ENCODE assay signal across 9 cellular contexts in genomic region chr6:112372213-112372806, GRCh38. TPM values are rescaled to one million over a fixed set of nuclear protein-coding genes. Genes with fewer than 3 reads are reported as not detected.
DNase-seq lines count a peak whose midpoint lies in the region; ATAC-seq, FAIRE-seq and TF ChIP-seq lines count a peak whose summit lies in the region.
"Had no signal": no experiment of that assay in that cellular context is flagged by ENCODE, and none has a peak within 500 bp of the region (broad histone marks: within the 10 kb centered on the region; RNA-seq: fewer than 3 reads in every experiment).

No MANE protein-coding gene starts in this region.

- H3K36me3 ChIP-seq in MM.1S (replicated peaks; ENCODE audit: insufficient read depth, low read length), result no peaks in the 10 kb centered on the region

- H3K27me3 Mint-ChIP-seq in chondrocyte (ENCODE audit: low read depth), result no peaks in the 10 kb centered on the region

- H3K4me3 ChIP-seq in MM.1S (ENCODE audit: low read length), result no peak overlapping the region

- H3K9me3 ChIP-seq in MM.1S (replicated peaks; ENCODE audit: insufficient read depth, low read length), result no peaks in the 10 kb centered on the region

- no peak overlapping the region for H2AFZ ChIP-seq in MM.1S (ENCODE audit: low read length)

- H3K27me3 ChIP-seq in MM.1S (replicated peaks; ENCODE audit: insufficient read depth, low read length), result no peaks in the 10 kb centered on the region

- H3K9me2 ChIP-seq in MM.1S (replicated peaks; ENCODE audit: insufficient read depth, low read length), result no peaks in the 10 kb centered on the region

- H3K4me1 ChIP-seq in MM.1S (ENCODE audit: low read length), result no peaks in the 10 kb centered on the region

- no peak for ATAC-seq in GM19395 (IDR thresholded peaks at IDR 0.05; ENCODE audit: unreplicated experiment)

- no peaks in the 10 kb centered on the region for H3K4me1 Mint-ChIP-seq in chondrocyte (ENCODE audit: low read depth)
- H3K4me1 Mint-ChIP-seq: central memory CD8-positive, alpha-beta T cell had no signal

- no peak overlapping the region for H3K27ac ChIP-seq in MM.1S (ENCODE audit: low read length)

- H3F3A ChIP-seq in MM.1S (ENCODE audit: insufficient read depth, low read length), result no peaks in the 10 kb centered on the region

- DNase-seq in MM.1S (peak; percentile 28), chondrocyte (ENCODE audit: low spot score) (no peak), midbrain (lab: John Stamatoyannopoulos, UW) (peak; percentile 27), MV-4-11 (lab: John Stamatoyannopoulos, UW) (no peak), NCI-H2227 treated with DMSO at 0.1 percent for 48 hours (lab: John Stamatoyannopoulos, UW) (no peak), nucleus accumbens (lab: John Stamatoyannopoulos, UW) (no peak)

- no peaks in the 10 kb centered on the region for H4K20me1 ChIP-seq in MM.1S (ENCODE audit: insufficient read depth, low read length)

- peak; percentile 73 for FAIRE-seq in G401.6 (lab: Jason Lieb, UNC)

- H3K9ac ChIP-seq in MM.1S (ENCODE audit: low read length), result no peak overlapping the region

- peaks cover 2% of the 10 kb centered on the region for H3K9me3 Mint-ChIP-seq in chondrocyte (ENCODE audit: low read depth)
- H3K9me3 Mint-ChIP-seq: central memory CD8-positive, alpha-beta T cell had no signal

- no peak overlapping the region for H3K4me2 ChIP-seq in MM.1S (ENCODE audit: low read depth, low read length)

- TF ChIP-seq CTCF in MM.1S (IDR thresholded peaks at IDR 0.05; ENCODE audit: low read length) (peak; percentile 41), chondrocyte (IDR thresholded peaks at IDR 0.05) (peak; percentile 85)

- no peak overlapping the region for H3K27ac Mint-ChIP-seq in chondrocyte (ENCODE audit: unreplicated experiment)

- H3K79me2 ChIP-seq in MM.1S (ENCODE audit: low read length), result no peaks in the 10 kb centered on the region

- H3K4me3 Mint-ChIP-seq in chondrocyte (ENCODE audit: unreplicated experiment), result no peak overlapping the region
- H3K4me3 Mint-ChIP-seq: central memory CD8-positive, alpha-beta T cell had no signal

- H3K36me3 Mint-ChIP-seq in chondrocyte (ENCODE audit: low read depth), result no peaks in the 10 kb centered on the region

RNA-seq across cellular contexts. Expression of gene RFPL4B, which starts 25.2 kb away (rescaled TPM):
- not detected in 3 replicates for total RNA-seq in chondrocyte

Comparison
In these comparisons a context has a peak if more than half of its experiments do, and no peak if none do; other contexts are left out.
1. DNase-seq: peak in MM.1S (single experiment) and midbrain (single experiment); none in chondrocyte (single experiment), MV-4-11 (single experiment), NCI-H2227 treated with DMSO at 0.1 percent for 48 hours (single experiment) and nucleus accumbens (0 of 56).